Comparison of ENCODE assay signal across 1 cellular context in genomic region chr20:63251345-63251744, GRCh38.
A peak's percentile ranks its signal among the peaks of the same experiment; 100 is the strongest.
TF ChIP-seq lines count a peak whose summit lies in the region.

No MANE protein-coding gene starts in this region.

TF ChIP-seq in A549, 52 proteins besides CTCF, POLR2A, EP300 and RAD21:
- TF ChIP-seq SMC3 (IDR thresholded peaks at IDR 0.05): peak; percentile 70
